18 cellular contexts compared by ENCODE assay signal in genomic region chr14:92160619-92161018, GRCh38. TPM values are rescaled to one million over a fixed set of nuclear protein-coding genes. Genes with fewer than 3 reads are reported as not detected.
A peak's percentile ranks its signal among the peaks of the same experiment; 100 is the strongest.
DNase-seq lines count a peak whose midpoint lies in the region; ATAC-seq and TF ChIP-seq lines count a peak whose summit lies in the region.
"Had no signal": no experiment of that assay in that cellular context is flagged by ENCODE, and none has a peak within 500 bp of the region (broad histone marks: within the 10 kb centered on the region; RNA-seq: fewer than 3 reads in every experiment).

No MANE protein-coding gene starts in this region.

- H3K9me3 Mint-ChIP-seq in stimulated activated effector memory CD8-positive, alpha-beta T cell treated with anti-CD3 and anti-CD28 coated beads, Interleukin-12 subunit alpha, Interleukin-12 subunit beta, amount 100 ng/mL, for 72 hours: peaks cover 3% of the 10 kb centered on the region
- H3K9me3 Mint-ChIP-seq: central memory CD8-positive, alpha-beta T cell had no signal

- BruUV-seq in PC-9 (replicated peaks; lab: Mats Ljungman, UMichigan) (no TSS peak), A673 (replicated peaks; lab: Mats Ljungman, UMichigan) (no TSS peak)

- H3K4me2 ChIP-seq in PC-9: peak overlapping the region; percentile 42

- H3K9me2 ChIP-seq in PC-9 (ENCODE audit: insufficient read depth): no peaks in the 10 kb centered on the region

- peaks cover 13% of the 10 kb centered on the region for H3K4me1 ChIP-seq in PC-9 (replicated peaks; ENCODE audit: insufficient read depth)
- no peaks in the 10 kb centered on the region for H3K4me1 ChIP-seq in A673 (ENCODE audit: insufficient read depth, low read length, poor library complexity, severe bottlenecking)
- H3K4me1 ChIP-seq: prostate gland had no signal

- peaks cover 100% of the 10 kb centered on the region for H3K36me3 Mint-ChIP-seq in stimulated activated effector memory CD8-positive, alpha-beta T cell treated with anti-CD3 and anti-CD28 coated beads, Interleukin-12 subunit alpha, Interleukin-12 subunit beta, amount 100 ng/mL, for 72 hours

- DNase-seq in SKM-1 treated with dmso at 0.1 percent for 144 hours (lab: John Stamatoyannopoulos, UW; ENCODE audit: unreplicated experiment) (peak; percentile 13), SKM-1 (lab: John Stamatoyannopoulos, UW; ENCODE audit: unreplicated experiment) (no peak), PC-9 (peak in 1 of 2 experiments; percentile 63), fibroblast of pulmonary artery (ENCODE audit: low read depth) (peak; percentile 90), A673 (ENCODE audit: low spot score) (no peak), NCI-H1092 treated with DMSO at 0.1 percent for 48 hours (lab: John Stamatoyannopoulos, UW) (no peak)
- DNase-seq in stimulated activated effector memory CD8-positive, alpha-beta T cell treated with anti-CD3 and anti-CD28 coated beads, Interleukin-12 subunit alpha, Interleukin-12 subunit beta, amount 100 ng/mL, for 72 hours (ENCODE audit: low spot score in 2 of 2): no peak
- DNase-seq: ACHN, activated T-cell treated with anti-CD3 and anti-CD28 coated beads for 4 hours, GF-D8, glutamatergic neuron, NCI-H2081, PC-3, substantia nigra had no signal

- H3K4me3 Mint-ChIP-seq in stimulated activated effector memory CD8-positive, alpha-beta T cell treated with anti-CD3 and anti-CD28 coated beads, Interleukin-12 subunit alpha, Interleukin-12 subunit beta, amount 100 ng/mL, for 72 hours: no peak overlapping the region
- H3K4me3 Mint-ChIP-seq: central memory CD8-positive, alpha-beta T cell; IgD-negative memory B cell had no signal

- H3K79me2 ChIP-seq in PC-9 (ENCODE audit: low read depth): no peaks in the 10 kb centered on the region

- POLR2A ChIA-PET in PC-9 (lab: Charles Lee; ENCODE audit: unreplicated experiment): no interaction called here
- POLR2A ChIA-PET in A673 (lab: Charles Lee; ENCODE audit: low non-redundant PET): no interaction called here

- intact Hi-C loops in PC-9 (cut with micrococcal nuclease; ENCODE audit: unreplicated experiment): no loop called here
- intact Hi-C loops in A673 (cut with micrococcal nuclease; ENCODE audit: unreplicated experiment): no loop called here

- no peak overlapping the region for H2AFZ ChIP-seq in PC-9

- H3K27ac Mint-ChIP-seq in stimulated activated effector memory CD8-positive, alpha-beta T cell treated with anti-CD3 and anti-CD28 coated beads, Interleukin-12 subunit alpha, Interleukin-12 subunit beta, amount 100 ng/mL, for 72 hours: peak overlapping the region; percentile 43

- no peak overlapping the region for H3K4me3 ChIP-seq in PC-9
- no peak overlapping the region for H3K4me3 ChIP-seq in fibroblast of pulmonary artery (replicated peaks; ENCODE audit: low read depth, low read length)
- H3K4me3 ChIP-seq in A673 (ENCODE audit: low read depth, low read length, poor library complexity, severe bottlenecking): no peak overlapping the region
- H3K4me3 ChIP-seq: prostate gland had no signal

- no peak for TF ChIP-seq CTCF in PC-9 (conservative IDR thresholded peaks at IDR 0.05)
- no peak for TF ChIP-seq CTCF in fibroblast of pulmonary artery (IDR thresholded peaks at IDR 0.05; ENCODE audit: low read length, missing control alignments)
- TF ChIP-seq CTCF in A673 (conservative IDR thresholded peaks at IDR 0.05; ENCODE audit: low read depth, low read length): no peak

- H3K4me1 Mint-ChIP-seq in stimulated activated effector memory CD8-positive, alpha-beta T cell treated with anti-CD3 and anti-CD28 coated beads, Interleukin-12 subunit alpha, Interleukin-12 subunit beta, amount 100 ng/mL, for 72 hours: peaks cover 7% of the 10 kb centered on the region
- H3K4me1 Mint-ChIP-seq: central memory CD8-positive, alpha-beta T cell had no signal

- H3K36me3 ChIP-seq in PC-9 (ENCODE audit: low read depth) (peaks cover 10% of the 10 kb centered on the region; the same call in 1 of the 2 replicates), A673 (ENCODE audit: insufficient read depth, low read length, poor library complexity, severe bottlenecking) (peaks cover 96% of the 10 kb centered on the region)

- H3K27me3 ChIP-seq in PC-9 (ENCODE audit: insufficient read depth, low read depth) (no peaks in the 10 kb centered on the region), A673 (replicated peaks; ENCODE audit: insufficient read depth, low read depth, low read length, poor library complexity) (no peaks in the 10 kb centered on the region)

- no peak for ATAC-seq in stimulated activated effector memory CD8-positive, alpha-beta T cell treated with anti-CD3 and anti-CD28 coated beads, Interleukin-12 subunit alpha, Interleukin-12 subunit beta, amount 100 ng/mL, for 72 hours
- ATAC-seq in GM21367 (IDR thresholded peaks at IDR 0.05; ENCODE audit: unreplicated experiment): no peak
- ATAC-seq: PC-3 had no signal

- H3F3A ChIP-seq in PC-9 (ENCODE audit: insufficient read depth, low read depth): 0 out of 2 replicates have a peak, but pooled peaks cover 5% of the 10 kb centered on the region

- CTCF ChIA-PET in PC-9 (lab: Charles Lee) (no interaction called here), A673 (lab: Charles Lee) (no interaction called here)

- no peaks in the 10 kb centered on the region for H4K20me1 ChIP-seq in PC-9 (ENCODE audit: insufficient read depth)

- H3K27ac ChIP-seq in PC-9 (peak overlapping the region; percentile 61), A673 (ENCODE audit: low read depth, low read length, poor library complexity, severe bottlenecking) (no peak overlapping the region)
- H3K27ac ChIP-seq: prostate gland had no signal

- H3K9me3 ChIP-seq in PC-9 (ENCODE audit: insufficient read depth, low read depth) (no peaks in the 10 kb centered on the region), A673 (ENCODE audit: low read depth, low read length, poor library complexity, severe bottlenecking) (no peaks in the 10 kb centered on the region)
- H3K9me3 ChIP-seq: prostate gland had no signal

RNA-seq across cellular contexts. Expression of gene CPSF2, which starts 38.9 kb away (rescaled TPM):
- total RNA-seq in PC-9 (2021): 17.0 and 23.0 TPM in 2 replicates
- total RNA-seq in A673 (2021): 119 and 129 TPM in 2 replicates

RNA-seq across cellular contexts. Expression of gene NDUFB1, which starts 39.1 kb away (rescaled TPM):
- total RNA-seq in PC-9 (2021): 32.2 and 32.9 TPM in 2 replicates
- 140 and 154 TPM in 2 replicates for total RNA-seq in A673 (2021)

RNA-seq across cellular contexts. Expression of gene ATXN3, which starts 54.2 kb away (rescaled TPM):
- total RNA-seq in PC-9 (2021): 5.9 and 8.5 TPM in 2 replicates
- 27.3 and 32.4 TPM in 2 replicates for total RNA-seq in A673 (2021)

Comparison
In these comparisons a context has a peak if more than half of its experiments do, and no peak if none do; other contexts are left out.
1. DNase-seq: peak in SKM-1 treated with dmso at 0.1 percent for 144 hours (single experiment) and fibroblast of pulmonary artery (single experiment); none in SKM-1 (single experiment), stimulated activated effector memory CD8-positive, alpha-beta T cell treated with anti-CD3 and anti-CD28 coated beads, Interleukin-12 subunit alpha, Interleukin-12 subunit beta, amount 100 ng/mL, for 72 hours (0 of 2), A673 (single experiment) and NCI-H1092 treated with DMSO at 0.1 percent for 48 hours (single experiment).